Comparison of ENCODE assay signal across 35 cellular contexts in genomic region chr20:41833739-41834138, GRCh38.
"Had no signal": no experiment of that assay in that cellular context is flagged by ENCODE, and none has a peak within 500 bp of the region (broad histone marks: within the 10 kb centered on the region; RNA-seq: fewer than 3 reads in every experiment).

No MANE protein-coding gene starts in this region.

- H3K9me3 ChIP-seq: MG63 had no signal

- H3K4me3 ChIP-seq: MG63 had no signal

- DNase-seq: Karpas-422, Kasumi-1, MG63, MM.1S, MV-4-11, NCI-H1048, NCI-H1092, NCI-H1092 treated with DMSO at 0.1 percent for 48 hours, NCI-H1105, NCI-H1105 treated with DMSO at 0.1 percent for 48 hours, NCI-H1417, NCI-H1417 treated with DMSO at 0.1 percent for 48 hours, NCI-H1436, NCI-H1436 treated with DMSO at 0.1 percent for 48 hours, NCI-H146, NCI-H1694, NCI-H1694 treated with DMSO at 0.1 percent for 48 hours, NCI-H187, NCI-H187 treated with DMSO at 0.1 percent for 48 hours, NCI-H1930, NCI-H2029, NCI-H2029 treated with DMSO at 0.1 percent for 48 hours, NCI-H2081, NCI-H2081 treated with DMSO at 0.1 percent for 48 hours, NCI-H2107, NCI-H2171, NCI-H2171 treated with DMSO at 0.1 percent for 48 hours, NCI-H2227 treated with DMSO at 0.1 percent for 48 hours, NCI-H226, NCI-H345, NCI-H446, NCI-H446 treated with DMSO at 0.1 percent for 48 hours, NCI-H510A, NCI-H510A treated with DMSO at 0.1 percent for 48 hours, NCI-H524 had no signal

- H3K36me3 ChIP-seq: MG63 had no signal
